In genomic region chr15:75200765-75201608, GRCh38 we compare ENCODE assay signal across 7 cellular contexts. TPM values are rescaled to one million over a fixed set of nuclear protein-coding genes. Genes with fewer than 3 reads are reported as not detected.
A peak's percentile ranks its signal among the peaks of the same experiment; 100 is the strongest.
DNase-seq lines count a peak whose midpoint lies in the region; ATAC-seq and TF ChIP-seq lines count a peak whose summit lies in the region.

No MANE protein-coding gene starts in this region.

- H3K36me3 Mint-ChIP-seq in progenitor cell of endocrine pancreas (ENCODE audit: insufficient read depth): peaks cover 1% of the 10 kb centered on the region

- no peaks in the 10 kb centered on the region for H3K9me3 Mint-ChIP-seq in progenitor cell of endocrine pancreas (ENCODE audit: low read depth)

- H3K27me3 Mint-ChIP-seq in progenitor cell of endocrine pancreas: no peaks in the 10 kb centered on the region

- peak overlapping the region; percentile 88 for H3K4me3 Mint-ChIP-seq in progenitor cell of endocrine pancreas (ENCODE audit: low read depth)

- peaks cover 51% of the 10 kb centered on the region for H3K4me1 Mint-ChIP-seq in progenitor cell of endocrine pancreas (ENCODE audit: low read depth)

- no peak for ATAC-seq in GM21528 (IDR thresholded peaks at IDR 0.05; ENCODE audit: low FRiP score, unreplicated experiment)
- no peak for ATAC-seq in GM19397 (IDR thresholded peaks at IDR 0.05; ENCODE audit: unreplicated experiment)

- peak overlapping the region; percentile 91 to 99 for H3K4me3 ChIP-seq in foreskin fibroblast (ENCODE audit: low read depth in 1 of 2, low read length in 2 of 2)

- in situ Hi-C loops in GM13977 (cut with MboI; ENCODE audit: low pct_unique_long_range_greater_than_20kb, low sequenced_read_pairs, unreplicated experiment): no loop called here

- DNase-seq in GM13977 (ENCODE audit: low spot score) (peak; percentile 74), NCI-H2029 treated with DMSO at 0.1 percent for 48 hours (lab: John Stamatoyannopoulos, UW) (peak; percentile 28), foreskin fibroblast (peak in 1 of 2 donors; percentile 52), progenitor cell of endocrine pancreas (ENCODE audit: low spot score, unreplicated experiment) (peak; percentile 44)
- DNase-seq in activated T-cell treated with anti-CD3 and anti-CD28 coated beads, Interleukin-2, amount 50 U/mL, for 48 hours: peak; percentile 54 to 58

- no peak for TF ChIP-seq CTCF in GM13977 (IDR thresholded peaks at IDR 0.05; ENCODE audit: extremely low read depth, insufficient read depth, missing control alignments)
- no peak for TF ChIP-seq CTCF in foreskin fibroblast (IDR thresholded peaks at IDR 0.05; ENCODE audit: low read depth, low read length)
- no peak for TF ChIP-seq CTCF in progenitor cell of endocrine pancreas (IDR thresholded peaks at IDR 0.05; ENCODE audit: unreplicated experiment)

- H3K27ac Mint-ChIP-seq in progenitor cell of endocrine pancreas: peak overlapping the region; percentile 99

RNA-seq across cellular contexts. Expression of gene C15orf39, which starts 0.7 kb away (rescaled TPM):
- 80.0 and 83.4 TPM in 2 replicates for total RNA-seq in progenitor cell of endocrine pancreas

RNA-seq across cellular contexts. Expression of gene GOLGA6C, which starts 57.1 kb away (rescaled TPM):
- not detected in 2 replicates for total RNA-seq in progenitor cell of endocrine pancreas
